9 cellular contexts compared by ENCODE assay signal in genomic region chr17:61809816-61810392, GRCh38. TPM values are rescaled to one million over a fixed set of nuclear protein-coding genes. Genes with fewer than 3 reads are reported as not detected.
DNase-seq lines count a peak whose midpoint lies in the region; ATAC-seq and FAIRE-seq lines count a peak whose summit lies in the region.
"Had no signal": no experiment of that assay in that cellular context is flagged by ENCODE, and none has a peak within 500 bp of the region (broad histone marks: within the 10 kb centered on the region; RNA-seq: fewer than 3 reads in every experiment).

No MANE protein-coding gene starts in this region.

- ATAC-seq in GM18498 (IDR thresholded peaks at IDR 0.05; ENCODE audit: unreplicated experiment): no peak
- ATAC-seq in GM21367 (IDR thresholded peaks at IDR 0.05; ENCODE audit: unreplicated experiment): no peak

- DNase-seq in SHP77 treated with DMSO at 0.1 percent for 48 hours (lab: John Stamatoyannopoulos, UW) (peak; percentile 36), SHP77 (lab: John Stamatoyannopoulos, UW) (no peak), NCI-H345 treated with DMSO at 0.1 percent for 48 hours (lab: John Stamatoyannopoulos, UW; ENCODE audit: unreplicated experiment) (peak; percentile 39), dermis microvascular lymphatic vessel endothelial cell (ENCODE audit: low read depth in 2 of 2) (peak; percentile 1 to 6), urothelium cell line (ENCODE audit: low spot score) (no peak), OCI-M2 (lab: John Stamatoyannopoulos, UW; ENCODE audit: unreplicated experiment) (no peak)
- DNase-seq: H9 had no signal

- peak; percentile 58 for FAIRE-seq in urothelium cell line (lab: Jason Lieb, UNC)

RNA-seq across cellular contexts. Expression of gene BRIP1, which starts 53.4 kb away (rescaled TPM):
- 3.0 and 6.4 TPM in 2 replicates for total RNA-seq in dermis microvascular lymphatic vessel endothelial cell

Comparison
In these comparisons a context has a peak if more than half of its experiments do, and no peak if none do; other contexts are left out.
1. DNase-seq: peak in SHP77 treated with DMSO at 0.1 percent for 48 hours (single experiment), NCI-H345 treated with DMSO at 0.1 percent for 48 hours (single experiment) and dermis microvascular lymphatic vessel endothelial cell (2 of 2); none in SHP77 (0 of 2), urothelium cell line (single experiment) and OCI-M2 (single experiment).